ENCODE assay signal across 11 cellular contexts in the genomic region with DNA sequence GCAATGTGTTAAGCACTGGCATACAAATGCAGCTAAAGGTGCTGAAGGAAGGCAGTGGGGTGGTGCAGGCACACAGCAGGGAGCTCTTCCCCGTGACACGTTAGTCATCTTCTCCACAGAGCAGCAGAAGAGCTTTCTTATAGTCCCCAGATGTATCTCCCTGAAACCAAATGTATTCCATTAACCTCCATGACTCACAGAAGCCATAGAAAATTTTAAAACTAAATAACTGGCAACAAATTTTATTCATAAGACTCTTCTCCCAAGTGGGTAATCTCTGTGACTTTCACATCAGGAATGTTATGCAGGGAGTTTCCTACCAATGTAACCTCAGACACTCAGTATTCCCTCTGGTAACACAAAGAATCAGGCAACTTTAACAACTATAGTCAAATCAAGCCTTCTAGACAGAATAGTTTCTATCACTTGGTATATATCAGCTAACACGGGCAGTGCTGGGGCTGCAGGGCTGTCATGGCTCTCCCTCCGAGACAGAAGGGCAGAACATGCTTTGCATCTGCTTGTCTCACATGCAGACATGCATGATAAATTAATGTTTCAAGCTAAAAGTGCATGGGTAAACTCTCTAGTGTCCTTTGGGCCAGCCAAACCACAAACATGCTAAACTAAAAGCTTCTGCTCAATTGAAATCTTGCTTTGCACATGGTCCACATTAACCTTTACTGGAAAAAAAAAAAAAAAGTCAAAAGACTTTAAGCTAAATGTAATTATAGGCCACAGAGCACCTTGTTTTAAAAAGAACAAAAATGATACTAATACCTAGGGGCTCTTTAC. TPM values are rescaled to one million over a fixed set of nuclear protein-coding genes. Genes with fewer than 3 reads are reported as not detected.
DNase-seq lines count a peak whose midpoint lies in the region; TF ChIP-seq lines count a peak whose summit lies in the region.
"Had no signal": no experiment of that assay in that cellular context is flagged by ENCODE, and none has a peak within 500 bp of the region (broad histone marks: within the 10 kb centered on the region; RNA-seq: fewer than 3 reads in every experiment).

No MANE protein-coding gene starts in this region.

- H3K27ac ChIP-seq in SK-N-MC = peak overlapping the region; percentile 39; the same call in 1 of the 2 replicates
- peak overlapping the region; percentile 27 for H3K27ac ChIP-seq in skeletal muscle tissue (ENCODE audit: low read depth, low read length)
- H3K27ac ChIP-seq in coronary artery = no peak overlapping the region
- H3K27ac ChIP-seq: parathyroid adenoma, thyroid gland had no signal

- H3K4me3 ChIP-seq in SK-N-MC = no peak overlapping the region
- H3K4me3 ChIP-seq in fibroblast of villous mesenchyme (ENCODE audit: low read depth, low read length) = no peak overlapping the region
- no peak overlapping the region for H3K4me3 ChIP-seq in skeletal muscle tissue (ENCODE audit: low read length in 3 of 3)
- H3K4me3 ChIP-seq in coronary artery = no peak overlapping the region
- H3K4me3 ChIP-seq: thyroid gland had no signal

- TF ChIP-seq CTCF in fibroblast of villous mesenchyme (IDR thresholded peaks at IDR 0.05; ENCODE audit: insufficient read depth, low read depth, low read length) (no peak), coronary artery (IDR thresholded peaks at IDR 0.05) (no peak)

- peaks cover 0 to 6% (median 0%) of the 10 kb centered on the region in 3 donors for H3K4me1 ChIP-seq in skeletal muscle tissue (ENCODE audit: control insufficient read depth in 3 of 3, insufficient read depth in 3 of 3, low read length in 3 of 3)
- H3K4me1 ChIP-seq: parathyroid adenoma, thyroid gland had no signal

- H3K27me3 ChIP-seq in skeletal muscle tissue (ENCODE audit: control insufficient read depth in 3 of 3, insufficient read depth in 3 of 3, low read length in 3 of 3) = no peaks in the 10 kb centered on the region
- H3K27me3 ChIP-seq: thyroid gland had no signal

- DNase-seq in GM04504 (ENCODE audit: low read depth) (peak; percentile 97), SK-N-MC (ENCODE audit: low read depth, low spot score) (no peak), fibroblast of villous mesenchyme (ENCODE audit: low read depth) (peak; percentile 92), iPS-NIHi11 (ENCODE audit: low spot score) (no peak), dermis blood vessel endothelial cell (no peak), coronary artery (ENCODE audit: low spot score) (no peak)
- DNase-seq: activated CD4-positive, CD25-positive, alpha-beta regulatory T cell treated with anti-CD3 and anti-CD28 coated beads, Interleukin-2, amount 50 U/mL, for 72 hours; activated naive CD4-positive, alpha-beta T cell treated with Interleukin-2 at 50 U/mL for 16 hours; thyroid gland had no signal

- H3K9ac ChIP-seq in SK-N-MC (ENCODE audit: insufficient read length) = no peak overlapping the region
- H3K9ac ChIP-seq in skeletal muscle tissue (ENCODE audit: low read depth in 1 of 3, low read length in 3 of 3) = no peak overlapping the region
- H3K9ac ChIP-seq: parathyroid adenoma had no signal

- no peaks in the 10 kb centered on the region for H3K9me3 ChIP-seq in SK-N-MC (ENCODE audit: low read depth, low read length)
- no peaks in the 10 kb centered on the region for H3K9me3 ChIP-seq in skeletal muscle tissue (ENCODE audit: control insufficient read depth in 3 of 3, low read length in 3 of 3)
- H3K9me3 ChIP-seq: thyroid gland had no signal

- H3K36me3 ChIP-seq in SK-N-MC (ENCODE audit: insufficient read depth, low read length) (peaks cover 73% of the 10 kb centered on the region), skeletal muscle tissue (ENCODE audit: control insufficient read depth in 3 of 3, insufficient read depth in 3 of 3, low read length in 3 of 3) (peaks cover 14 to 47% (median 45%) of the 10 kb centered on the region in 3 donors)

RNA-seq across cellular contexts. Expression of a gene that starts 28.2 kb away (rescaled TPM):
- total RNA-seq in fibroblast of villous mesenchyme (811 and 939 TPM in 2 replicates), skeletal muscle tissue (193 TPM), dermis blood vessel endothelial cell (373 and 483 TPM in 2 replicates)

Comparison
In these comparisons a context has a peak if more than half of its experiments do, and no peak if none do; other contexts are left out.
1. DNase-seq: peak in GM04504 (single experiment) and fibroblast of villous mesenchyme (single experiment); none in SK-N-MC (single experiment), iPS-NIHi11 (single experiment), dermis blood vessel endothelial cell (single experiment) and coronary artery (single experiment).
2. H3K27ac ChIP-seq: peak in SK-N-MC (single experiment) and skeletal muscle tissue (single experiment); none in coronary artery (0 of 2).